In the genomic region with DNA sequence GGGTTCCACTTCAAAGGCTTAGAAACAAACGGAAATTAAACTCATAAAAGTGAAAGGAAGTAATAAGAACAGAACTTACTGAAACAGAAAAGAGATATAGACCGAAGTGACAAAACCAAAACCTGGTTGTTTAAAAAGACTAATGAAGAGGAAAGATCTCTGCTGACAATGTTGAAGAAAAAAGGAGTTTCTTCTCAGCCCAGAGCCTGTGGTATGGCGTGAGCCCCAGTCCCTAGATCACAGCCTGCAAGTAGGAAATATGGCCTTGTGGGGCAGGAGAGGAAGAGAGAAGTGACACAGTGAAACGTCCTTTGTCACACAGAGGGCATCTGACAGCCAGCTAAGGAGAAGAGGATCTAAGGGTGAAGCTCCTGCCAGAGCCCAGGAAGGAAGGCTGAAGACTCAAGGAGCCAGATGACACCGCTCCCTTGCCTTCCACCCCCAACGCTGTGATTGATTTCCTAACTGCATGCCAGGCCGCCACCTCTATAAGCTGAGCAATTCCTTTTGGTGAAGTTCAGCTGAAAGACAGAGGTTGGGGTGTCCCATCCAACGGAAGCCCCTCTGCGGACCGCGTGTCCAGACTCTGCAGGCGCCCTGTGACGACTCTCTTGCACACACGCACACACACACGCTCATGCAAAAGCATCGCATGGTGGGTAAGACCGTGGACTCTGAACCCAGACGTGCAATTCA, we compare ENCODE assay signal across 8 cellular contexts.
DNase-seq lines count a peak whose midpoint lies in the region; ATAC-seq and TF ChIP-seq lines count a peak whose summit lies in the region.

No MANE protein-coding gene starts in this region.

- H3K27ac Mint-ChIP-seq in CD14-positive monocyte (peak overlapping the region; percentile 92 to 96 (median 95)), immature natural killer cell (peak overlapping the region; percentile 75 to 98 (median 93))

- H3K36me3 Mint-ChIP-seq in CD14-positive monocyte (peaks cover 25 to 46% of the 10 kb centered on the region in 2 donors), immature natural killer cell (peaks cover 0 to 10% (median 7%) of the 10 kb centered on the region in 3 donors)

- H3K4me1 Mint-ChIP-seq in CD14-positive monocyte (peaks cover 93% of the 10 kb centered on the region), immature natural killer cell (peaks cover 81 to 85% of the 10 kb centered on the region in 2 donors)

- no peak for TF ChIP-seq CTCF in CD14-positive monocyte (IDR thresholded peaks at IDR 0.05)
- no peak for TF ChIP-seq CTCF in OCI-LY7 (conservative IDR thresholded peaks at IDR 0.05; ENCODE audit: low read length)

- intact Hi-C loops in CD14-positive monocyte (cut with micrococcal nuclease) (loop anchor here in 1 of 2 donors (10.0 kb wide), 1 partner anchor 205 kb away; no protein-coding TSS in a partner anchor), OCI-LY7 (cut with micrococcal nuclease; ENCODE audit: unreplicated experiment) (loop anchor here (10.0 kb wide), 1 partner anchor 115 kb away; no protein-coding TSS in a partner anchor)

- peaks cover 0 to 3% (median 0%) of the 10 kb centered on the region in 7 donors for H3K9me3 Mint-ChIP-seq in CD14-positive monocyte
- peaks cover 0 to 3% (median 0%) of the 10 kb centered on the region in 6 donors for H3K9me3 Mint-ChIP-seq in immature natural killer cell

- H3K4me3 ChIP-seq in OCI-LY7 (ENCODE audit: low read depth, low read length, poor library complexity, severe bottlenecking) = no peak overlapping the region

- H3K4me2 ChIP-seq in OCI-LY7 (ENCODE audit: low read length) = peak overlapping the region; percentile 32; the same call in 1 of the 2 replicates

- peak; percentile 67 for ATAC-seq in GM21576 (IDR thresholded peaks at IDR 0.05; ENCODE audit: unreplicated experiment)

- H3K9me2 ChIP-seq in OCI-LY7 (ENCODE audit: insufficient read depth, low read length) = no peaks in the 10 kb centered on the region

- POLR2A ChIA-PET in OCI-LY7 (lab: Charles Lee) = interaction anchor here (1.2 kb wide), 1 partner anchor 8 kb away, joined by 3 read pairs; no protein-coding TSS in a partner anchor

- H3K4me1 ChIP-seq in OCI-LY7 (ENCODE audit: insufficient read depth, low read length, poor library complexity, severe bottlenecking) = peaks cover 36% of the 10 kb centered on the region

- no peaks in the 10 kb centered on the region for H3K79me2 ChIP-seq in OCI-LY7 (ENCODE audit: insufficient read depth, low read depth, low read length)

- no TSS peak for BruUV-seq in OCI-LY7 (replicated peaks; lab: Mats Ljungman, UMichigan)

- DNase-seq in CD14-positive monocyte (ENCODE audit: low spot score) = peak; percentile 80
- DNase-seq in OCI-LY7 (ENCODE audit: low spot score) = peak; percentile 8
- DNase-seq in immature natural killer cell = peak in 2 of 3 donors; percentile 46 to 48
- DNase-seq in NCI-H510A (lab: John Stamatoyannopoulos, UW) = no peak
- DNase-seq in stimulated activated CD4-positive, alpha-beta T cell treated with anti-CD3 and anti-CD28 coated beads, Interleukin-4, amount 100 ng/mL, for 24 hours = no peak
- DNase-seq in NCI-H69 (lab: John Stamatoyannopoulos, UW) = no peak
- no peak for DNase-seq in stimulated activated CD4-positive, alpha-beta T cell treated with anti-CD3 and anti-CD28 coated beads, Interleukin-4, amount 100 ng/mL, for 1 hour

- H3K36me3 ChIP-seq in OCI-LY7 (ENCODE audit: insufficient read depth, low read length) = no peaks in the 10 kb centered on the region

- H3K27me3 Mint-ChIP-seq in CD14-positive monocyte (ENCODE audit: low read depth in 3 of 3) (no peaks in the 10 kb centered on the region), immature natural killer cell (ENCODE audit: low read depth in 3 of 3) (peaks cover 0 to 4% (median 0%) of the 10 kb centered on the region in 3 donors)

- peaks cover 10% of the 10 kb centered on the region; the same call in 1 of the 2 replicates for H4K20me1 ChIP-seq in OCI-LY7 (ENCODE audit: insufficient read depth, low read length)

- CTCF ChIA-PET in OCI-LY7 (lab: Charles Lee; ENCODE audit: unreplicated experiment) = no interaction called here

- H3K4me3 Mint-ChIP-seq in CD14-positive monocyte (peak overlapping the region; percentile 66 to 81), immature natural killer cell (peak overlapping the region; percentile 76 to 89 (median 85))

- no peak overlapping the region for H2AFZ ChIP-seq in OCI-LY7 (ENCODE audit: low read length)

- peaks cover 15% of the 10 kb centered on the region; the same call in 1 of the 2 replicates for H3K9me3 ChIP-seq in OCI-LY7 (ENCODE audit: low read length)

- no peak overlapping the region for H3K27ac ChIP-seq in OCI-LY7 (ENCODE audit: low read depth, low read length, poor library complexity, severe bottlenecking)

Comparison
In these comparisons a context has a peak if more than half of its experiments do, and no peak if none do; other contexts are left out.
1. DNase-seq: peak in CD14-positive monocyte (single experiment), OCI-LY7 (single experiment) and immature natural killer cell (2 of 3); none in NCI-H510A (single experiment), stimulated activated CD4-positive, alpha-beta T cell treated with anti-CD3 and anti-CD28 coated beads, Interleukin-4, amount 100 ng/mL, for 24 hours (single experiment), NCI-H69 (single experiment) and stimulated activated CD4-positive, alpha-beta T cell treated with anti-CD3 and anti-CD28 coated beads, Interleukin-4, amount 100 ng/mL, for 1 hour (single experiment).